ENCODE assay signal across 27 cellular contexts in genomic region chrX:75181721-75182120, GRCh38. TPM values are rescaled to one million over a fixed set of nuclear protein-coding genes. Genes with fewer than 3 reads are reported as not detected.
A peak's percentile ranks its signal among the peaks of the same experiment; 100 is the strongest.
DNase-seq lines count a peak whose midpoint lies in the region; ATAC-seq and TF ChIP-seq lines count a peak whose summit lies in the region.
"Had no signal": no experiment of that assay in that cellular context is flagged by ENCODE, and none has a peak within 500 bp of the region (broad histone marks: within the 10 kb centered on the region; RNA-seq: fewer than 3 reads in every experiment).

No MANE protein-coding gene starts in this region.

- peaks cover 27% of the 10 kb centered on the region for H3K9me3 Mint-ChIP-seq in chondrocyte (ENCODE audit: low read depth)
- H3K9me3 Mint-ChIP-seq in activated naive CD8-positive, alpha-beta T cell treated with anti-CD3 and anti-CD28 coated beads for 36 hours, result no peaks in the 10 kb centered on the region
- H3K9me3 Mint-ChIP-seq: activated naive CD4-positive, alpha-beta T cell treated with anti-CD3 and anti-CD28 coated beads, Interleukin-2, amount 10 ng/mL, durations not matched to agents 7 days and 5 days; activated T-cell treated with anti-CD3 and anti-CD28 coated beads, Interleukin-2, amount 50 U/mL, for 72 hours; CD8-positive, alpha-beta T cell had no signal

- H3K4me3 ChIP-seq in mammary epithelial cell (replicated peaks in 1 of 3; ENCODE audit: insufficient read depth in 1 of 3, low read depth in 2 of 3, low read length in 3 of 3) (no peak overlapping the region), breast epithelium (no peak overlapping the region)
- H3K4me3 ChIP-seq: prostate gland, SK-N-MC, transverse colon had no signal

- TF ChIP-seq CTCF in mammary epithelial cell (conservative IDR thresholded peaks at IDR 0.05 in 1 of 2, IDR thresholded peaks at IDR 0.05 in 1 of 2; ENCODE audit: extremely low read depth in 1 of 2, insufficient read depth in 1 of 2, low read depth in 1 of 2, low read length in 2 of 2) (no peak), breast epithelium (IDR thresholded peaks at IDR 0.05) (no peak), foreskin keratinocyte (conservative IDR thresholded peaks at IDR 0.05) (no peak), chondrocyte (IDR thresholded peaks at IDR 0.05) (no peak)

- no peak for ATAC-seq in foreskin keratinocyte
- ATAC-seq: activated T-cell treated with anti-CD3 and anti-CD28 coated beads, Interleukin-2, amount 50 U/mL, for 72 hours; CD8-positive, alpha-beta T cell had no signal

- H3K79me2 ChIP-seq in mammary epithelial cell (ENCODE audit: insufficient read depth, low read length), result no peaks in the 10 kb centered on the region

- H4K20me1 ChIP-seq in mammary epithelial cell (ENCODE audit: insufficient read depth, low read length), result no peaks in the 10 kb centered on the region

- H3K27ac ChIP-seq in mammary epithelial cell (ENCODE audit: insufficient read depth, low read depth, low read length), result no peak overlapping the region
- no peak overlapping the region for H3K27ac ChIP-seq in breast epithelium
- no peak overlapping the region for H3K27ac ChIP-seq in foreskin keratinocyte
- H3K27ac ChIP-seq: 22Rv1, epithelial cell of prostate, prostate gland, RWPE1, SK-N-MC, transverse colon had no signal

- no peak overlapping the region for H3K4me2 ChIP-seq in mammary epithelial cell (ENCODE audit: insufficient read depth, low read depth, low read length)

- peaks cover 2% of the 10 kb centered on the region for H3K4me1 Mint-ChIP-seq in chondrocyte (ENCODE audit: low read depth)
- H3K4me1 Mint-ChIP-seq in activated naive CD8-positive, alpha-beta T cell treated with anti-CD3 and anti-CD28 coated beads for 36 hours, result no peaks in the 10 kb centered on the region
- H3K4me1 Mint-ChIP-seq: activated naive CD4-positive, alpha-beta T cell treated with anti-CD3 and anti-CD28 coated beads, Interleukin-2, amount 10 ng/mL, durations not matched to agents 7 days and 5 days had no signal

- H3K27me3 Mint-ChIP-seq in chondrocyte (ENCODE audit: low read depth), result no peaks in the 10 kb centered on the region
- H3K27me3 Mint-ChIP-seq in activated naive CD8-positive, alpha-beta T cell treated with anti-CD3 and anti-CD28 coated beads for 36 hours, result no peaks in the 10 kb centered on the region
- H3K27me3 Mint-ChIP-seq: activated naive CD4-positive, alpha-beta T cell treated with anti-CD3 and anti-CD28 coated beads, Interleukin-2, amount 10 ng/mL, durations not matched to agents 7 days and 5 days had no signal

- H3K36me3 Mint-ChIP-seq in chondrocyte (ENCODE audit: low read depth), result no peaks in the 10 kb centered on the region
- no peaks in the 10 kb centered on the region for H3K36me3 Mint-ChIP-seq in activated naive CD8-positive, alpha-beta T cell treated with anti-CD3 and anti-CD28 coated beads for 36 hours
- H3K36me3 Mint-ChIP-seq: activated naive CD4-positive, alpha-beta T cell treated with anti-CD3 and anti-CD28 coated beads, Interleukin-2, amount 10 ng/mL, durations not matched to agents 7 days and 5 days; CD8-positive, alpha-beta T cell had no signal

- dilution Hi-C loops in mammary epithelial cell (cut with HindIII; ENCODE audit: low sequenced_read_pairs), result no loop called here

- H3K4me3 Mint-ChIP-seq in chondrocyte (ENCODE audit: unreplicated experiment), result no peak overlapping the region
- no peak overlapping the region for H3K4me3 Mint-ChIP-seq in activated naive CD8-positive, alpha-beta T cell treated with anti-CD3 and anti-CD28 coated beads for 36 hours
- H3K4me3 Mint-ChIP-seq: activated naive CD4-positive, alpha-beta T cell treated with anti-CD3 and anti-CD28 coated beads, Interleukin-2, amount 10 ng/mL, durations not matched to agents 7 days and 5 days; activated T-cell treated with anti-CD3 and anti-CD28 coated beads, Interleukin-2, amount 50 U/mL, for 72 hours; CD8-positive, alpha-beta T cell had no signal

- H3K9ac ChIP-seq in mammary epithelial cell (ENCODE audit: insufficient read depth, low read length), result no peak overlapping the region

- intact Hi-C loops in mammary epithelial cell (cut with micrococcal nuclease) (no loop called here), breast epithelium (cut with DNase I; ENCODE audit: low total_unique reads) (no loop called here)

- no peaks in the 10 kb centered on the region for H3K27me3 ChIP-seq in mammary epithelial cell (ENCODE audit: insufficient read depth, low read length)
- no peaks in the 10 kb centered on the region for H3K27me3 ChIP-seq in breast epithelium
- H3K27me3 ChIP-seq in foreskin keratinocyte, result no peaks in the 10 kb centered on the region
- H3K27me3 ChIP-seq: transverse colon had no signal

- CTCF ChIA-PET in mammary epithelial cell (lab: Charles Lee; ENCODE audit: low non-redundant PET), result no interaction called here

- TF ChIP-seq POLR2A in breast epithelium (IDR thresholded peaks at IDR 0.05), result no peak

- DNase-seq in mammary epithelial cell, result peak; percentile 42
- DNase-seq in breast epithelium (ENCODE audit: low spot score in 2 of 2), result no peak
- peak; percentile 74 for DNase-seq in astrocyte of the hippocampus (ENCODE audit: low read depth, low spot score)
- peak; percentile 4 to 46 for DNase-seq in foreskin keratinocyte
- DNase-seq in activated gamma-delta T cell treated with Interleukin-2 at 50 U/mL for 16 hours, result no peak
- no peak for DNase-seq in chondrocyte (ENCODE audit: low spot score)
- DNase-seq in activated CD4-positive, CD25-positive, alpha-beta regulatory T cell treated with anti-CD3 and anti-CD28 coated beads, Interleukin-2, amount 50 U/mL, for 72 hours, result no peak
- DNase-seq in activated naive CD8-positive, alpha-beta T cell treated with anti-CD3 and anti-CD28 coated beads for 36 hours, result no peak
- DNase-seq: activated CD4-positive, alpha-beta T cell treated with anti-CD3 and anti-CD28 coated beads for 48 hours; activated naive CD4-positive, alpha-beta T cell treated with anti-CD3 and anti-CD28 coated beads, Interleukin-2, amount 10 ng/mL, durations not matched to agents 7 days and 5 days; activated T-cell treated with anti-CD3 and anti-CD28 coated beads, Interleukin-2, amount 50 U/mL, for 72 hours; anterior cingulate cortex; CD8-positive, alpha-beta T cell; cerebellar nuclear complex; glutamatergic neuron; Karpas-422; NCI-H1694; NCI-H2171; NCI-H524; stimulated activated CD8-positive, alpha-beta memory T cell treated with anti-CD3 and anti-CD28 coated beads, Interleukin-4, amount 100 ng/mL, for 48 hours; T-helper 2 cell; transverse colon had no signal

- H3K9me3 ChIP-seq in mammary epithelial cell (replicated peaks; ENCODE audit: insufficient read depth, low read length) (no peaks in the 10 kb centered on the region), breast epithelium (no peaks in the 10 kb centered on the region)
- H3K9me3 ChIP-seq: prostate gland, transverse colon had no signal

- no TSS peak for BruUV-seq in mammary epithelial cell (replicated peaks; lab: Mats Ljungman, UMichigan)

- H2AFZ ChIP-seq in mammary epithelial cell (ENCODE audit: low read depth, low read length), result no peak overlapping the region

- in situ Hi-C loops in mammary epithelial cell (cut with MboI; ENCODE audit: low sequenced_read_pairs in 2 of 2), result no loop called here

- no peaks in the 10 kb centered on the region for H3K4me1 ChIP-seq in mammary epithelial cell (ENCODE audit: insufficient read depth, low read length)
- no peaks in the 10 kb centered on the region for H3K4me1 ChIP-seq in breast epithelium
- no peaks in the 10 kb centered on the region for H3K4me1 ChIP-seq in foreskin keratinocyte
- H3K4me1 ChIP-seq: prostate gland, transverse colon had no signal

- H3K36me3 ChIP-seq in mammary epithelial cell (ENCODE audit: insufficient read depth, low read length) (no peaks in the 10 kb centered on the region), breast epithelium (no peaks in the 10 kb centered on the region)
- H3K36me3 ChIP-seq: prostate gland, transverse colon had no signal

- H3K27ac Mint-ChIP-seq in chondrocyte (ENCODE audit: unreplicated experiment), result no peak overlapping the region
- no peak overlapping the region for H3K27ac Mint-ChIP-seq in activated naive CD8-positive, alpha-beta T cell treated with anti-CD3 and anti-CD28 coated beads for 36 hours
- H3K27ac Mint-ChIP-seq: activated naive CD4-positive, alpha-beta T cell treated with anti-CD3 and anti-CD28 coated beads, Interleukin-2, amount 10 ng/mL, durations not matched to agents 7 days and 5 days; activated T-cell treated with anti-CD3 and anti-CD28 coated beads, Interleukin-2, amount 50 U/mL, for 72 hours; CD8-positive, alpha-beta T cell had no signal

RNA-seq across cellular contexts. Expression of gene ABCB7, which starts 25.6 kb away (rescaled TPM):
- total RNA-seq in mammary epithelial cell, result 10 to 100 TPM; 13.5 to 18.2 TPM
- polyA plus RNA-seq in mammary epithelial cell, result 12.8 TPM
- 13.1 TPM for polyA minus RNA-seq in mammary epithelial cell
- total RNA-seq in breast epithelium, result 10 to 100 TPM; 53.4 to 75.8 (median 70.5) TPM
- 16.6 and 19.0 TPM in 2 replicates for total RNA-seq in foreskin keratinocyte
- polyA plus RNA-seq in foreskin keratinocyte, result 8.3 and 9.9 TPM in 2 replicates
- 10.5 to 17.4 TPM (median 12.3 TPM) in 3 replicates for total RNA-seq in chondrocyte
- total RNA-seq in activated naive CD8-positive, alpha-beta T cell treated with anti-CD3 and anti-CD28 coated beads for 36 hours, result 10 to 100 TPM; 34.1 to 36.8 TPM

Comparison
In these comparisons a context has a peak if more than half of its experiments do, and no peak if none do; other contexts are left out.
1. DNase-seq: peak in mammary epithelial cell (single experiment), astrocyte of the hippocampus (single experiment) and foreskin keratinocyte (2 of 2); none in breast epithelium (0 of 2), activated gamma-delta T cell treated with Interleukin-2 at 50 U/mL for 16 hours (single experiment), chondrocyte (single experiment), activated CD4-positive, CD25-positive, alpha-beta regulatory T cell treated with anti-CD3 and anti-CD28 coated beads, Interleukin-2, amount 50 U/mL, for 72 hours (single experiment) and activated naive CD8-positive, alpha-beta T cell treated with anti-CD3 and anti-CD28 coated beads for 36 hours (single experiment).